ENCODE assay signal across 1 cellular context in genomic region chr2:241308832-241309500, GRCh38.
TF ChIP-seq lines count a peak whose summit lies in the region.

No MANE protein-coding gene starts in this region.

TF ChIP-seq in GM12878, 131 proteins besides CTCF, POLR2A, EP300 and RAD21:
- TF ChIP-seq, protein P1, sequence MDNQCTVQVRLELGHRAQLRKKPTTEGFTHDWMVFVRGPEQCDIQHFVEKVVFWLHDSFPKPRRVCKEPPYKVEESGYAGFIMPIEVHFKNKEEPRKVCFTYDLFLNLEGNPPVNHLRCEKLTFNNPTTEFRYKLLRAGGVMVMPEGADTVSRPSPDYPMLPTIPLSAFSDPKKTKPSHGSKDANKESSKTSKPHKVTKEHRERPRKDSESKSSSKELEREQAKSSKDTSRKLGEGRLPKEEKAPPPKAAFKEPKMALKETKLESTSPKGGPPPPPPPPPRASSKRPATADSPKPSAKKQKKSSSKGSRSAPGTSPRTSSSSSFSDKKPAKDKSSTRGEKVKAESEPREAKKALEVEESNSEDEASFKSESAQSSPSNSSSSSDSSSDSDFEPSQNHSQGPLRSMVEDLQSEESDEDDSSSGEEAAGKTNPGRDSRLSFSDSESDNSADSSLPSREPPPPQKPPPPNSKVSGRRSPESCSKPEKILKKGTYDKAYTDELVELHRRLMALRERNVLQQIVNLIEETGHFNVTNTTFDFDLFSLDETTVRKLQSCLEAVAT (IDR thresholded peaks at IDR 0.05): peak; percentile 64; the same call in 1 of the 2 replicates
- TF ChIP-seq HDGF (IDR thresholded peaks at IDR 0.05) (0 out of 2 replicates have a peak, but pooled peaks have one; percentile 39), TARDBP (IDR thresholded peaks at IDR 0.05; ENCODE audit: borderline replicate concordance) (no peak)
- TF ChIP-seq, protein P2, sequence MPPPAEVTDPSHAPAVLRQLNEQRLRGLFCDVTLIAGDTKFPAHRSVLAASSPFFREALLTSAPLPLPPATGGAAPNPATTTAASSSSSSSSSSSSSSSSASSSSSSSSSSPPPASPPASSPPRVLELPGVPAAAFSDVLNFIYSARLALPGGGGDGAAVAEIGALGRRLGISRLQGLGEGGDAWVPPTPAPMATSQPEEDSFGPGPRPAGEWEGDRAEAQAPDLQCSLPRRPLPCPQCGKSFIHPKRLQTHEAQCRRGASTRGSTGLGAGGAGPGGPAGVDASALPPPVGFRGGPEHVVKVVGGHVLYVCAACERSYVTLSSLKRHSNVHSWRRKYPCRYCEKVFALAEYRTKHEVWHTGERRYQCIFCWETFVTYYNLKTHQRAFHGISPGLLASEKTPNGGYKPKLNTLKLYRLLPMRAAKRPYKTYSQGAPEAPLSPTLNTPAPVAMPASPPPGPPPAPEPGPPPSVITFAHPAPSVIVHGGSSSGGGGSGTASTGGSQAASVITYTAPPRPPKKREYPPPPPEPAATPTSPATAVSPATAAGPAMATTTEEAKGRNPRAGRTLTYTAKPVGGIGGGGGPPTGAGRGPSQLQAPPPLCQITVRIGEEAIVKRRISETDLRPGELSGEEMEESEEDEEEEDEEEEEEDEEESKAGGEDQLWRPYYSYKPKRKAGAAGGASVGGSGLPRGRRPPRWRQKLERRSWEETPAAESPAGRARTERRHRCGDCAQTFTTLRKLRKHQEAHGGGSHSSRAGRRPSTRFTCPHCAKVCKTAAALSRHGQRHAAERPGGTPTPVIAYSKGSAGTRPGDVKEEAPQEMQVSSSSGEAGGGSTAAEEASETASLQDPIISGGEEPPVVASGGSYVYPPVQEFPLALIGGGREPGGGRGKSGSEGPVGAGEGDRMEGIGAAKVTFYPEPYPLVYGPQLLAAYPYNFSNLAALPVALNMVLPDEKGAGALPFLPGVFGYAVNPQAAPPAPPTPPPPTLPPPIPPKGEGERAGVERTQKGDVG (CRISPR knock-in tag; IDR thresholded peaks at IDR 0.05): no peak
TF ChIP-seq in GM12878: peak in this region for 2.
